In the genomic region with DNA sequence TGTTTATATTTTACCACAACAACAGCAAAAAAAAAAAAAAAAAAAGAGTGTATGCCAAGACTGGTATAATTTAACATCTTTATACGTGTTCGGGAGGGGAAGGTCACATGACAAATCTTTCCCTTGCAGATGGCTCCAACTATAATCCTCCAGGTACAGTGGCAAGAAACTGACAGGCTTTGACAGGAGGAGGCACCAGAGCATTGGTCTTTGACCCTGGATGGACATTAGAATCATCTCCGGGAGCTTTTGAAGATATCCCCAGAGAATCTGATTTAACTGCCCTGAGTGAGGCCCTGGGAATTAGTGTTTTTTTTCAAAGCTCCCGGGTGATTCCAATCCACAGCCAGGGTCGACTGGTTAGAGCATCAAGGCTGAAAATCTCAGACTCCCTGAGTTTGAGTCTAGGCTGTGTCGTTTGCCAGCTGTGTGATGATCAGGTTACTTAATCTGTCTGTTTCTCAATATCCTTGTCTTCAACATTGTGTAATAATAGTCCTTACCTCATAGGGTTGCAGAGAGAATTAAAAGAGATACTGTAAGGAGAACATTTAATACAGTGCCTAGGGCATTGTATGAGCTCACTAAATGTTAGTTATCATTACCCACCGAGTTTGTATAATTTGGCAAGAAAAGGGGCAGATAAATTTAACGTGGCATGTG, we compare ENCODE assay signal across 12 cellular contexts. TPM values are rescaled to one million over a fixed set of nuclear protein-coding genes. Genes with fewer than 3 reads are reported as not detected.
DNase-seq lines count a peak whose midpoint lies in the region; ATAC-seq, FAIRE-seq and TF ChIP-seq lines count a peak whose summit lies in the region.
"Had no signal": no experiment of that assay in that cellular context is flagged by ENCODE, and none has a peak within 500 bp of the region (broad histone marks: within the 10 kb centered on the region; RNA-seq: fewer than 3 reads in every experiment).

No MANE protein-coding gene starts in this region.

- 42% methylated on average over 8 of the region's 8 CpGs for WGBS in A549 (ENCODE audit: missing lambda C conversion rate)

- TF ChIP-seq EP300 in A549 (IDR thresholded peaks at IDR 0.05), result no peak

- H3K4me3 Mint-ChIP-seq in activated CD4-positive, alpha-beta T cell treated with anti-CD3 and anti-CD28 coated beads for 36 hours, result no peak overlapping the region
- H3K4me3 Mint-ChIP-seq: central memory CD8-positive, alpha-beta T cell had no signal

- TF ChIP-seq POLR2A in A549 (IDR thresholded peaks at IDR 0.05; ENCODE audit: low read length), result no peak

- H3K27ac Mint-ChIP-seq in activated CD4-positive, alpha-beta T cell treated with anti-CD3 and anti-CD28 coated beads for 36 hours, result no peak overlapping the region

- no peaks in the 10 kb centered on the region for H3K4me1 ChIP-seq in A549
- H3K4me1 ChIP-seq in foreskin keratinocyte, result no peaks in the 10 kb centered on the region
- H3K4me1 ChIP-seq: BLaER1 had no signal

- TF ChIP-seq CTCF in A549 (IDR thresholded peaks at IDR 0.05) (no peak), foreskin keratinocyte (conservative IDR thresholded peaks at IDR 0.05) (no peak)

- CTCF ChIA-PET in A549 (lab: Yijun Ruan, JAX), result interaction anchor here (3.8 kb wide), 1 partner anchor 8 kb away, joined by 21 read pairs; a partner anchor contains a TSS
- CTCF ChIA-PET in activated CD4-positive, alpha-beta T cell treated with anti-CD3 and anti-CD28 coated beads for 36 hours (lab: Charles Lee), result interaction anchor here (0.6 kb wide), 1 partner anchor 12 kb away, joined by 4 read pairs; no protein-coding TSS in a partner anchor

- ATAC-seq in A549 (peak; percentile 42 to 62; a peak in 5 of 6 replicates), foreskin keratinocyte (no peak), HG03139 (IDR thresholded peaks at IDR 0.05; ENCODE audit: unreplicated experiment) (no peak)
- no peak for ATAC-seq in activated CD4-positive, alpha-beta T cell treated with anti-CD3 and anti-CD28 coated beads for 36 hours

- no peak for TF ChIP-seq RAD21 in A549 (conservative IDR thresholded peaks at IDR 0.05 in 1 of 2, IDR thresholded peaks at IDR 0.05 in 1 of 2)

- no peaks in the 10 kb centered on the region for H3K4me1 Mint-ChIP-seq in activated CD4-positive, alpha-beta T cell treated with anti-CD3 and anti-CD28 coated beads for 36 hours
- H3K4me1 Mint-ChIP-seq: central memory CD8-positive, alpha-beta T cell had no signal

- H3K27ac ChIP-seq in A549, result no peak overlapping the region
- no peak overlapping the region for H3K27ac ChIP-seq in foreskin keratinocyte
- H3K27ac ChIP-seq: BLaER1 had no signal

- no peak for FAIRE-seq in A549 (lab: Jason Lieb, UNC)
- FAIRE-seq: GM12891 had no signal

- intact Hi-C loops in activated CD4-positive, alpha-beta T cell treated with anti-CD3 and anti-CD28 coated beads for 36 hours (cut with DNase I, micrococcal nuclease), result no loop called here

- DNase-seq in A549 (ENCODE audit: low read depth in 1 of 2, low spot score in 1 of 2), result no peak
- DNase-seq in HCEC 1CT, result peak; percentile 79
- peak; percentile 65 for DNase-seq in SKM-1 (lab: John Stamatoyannopoulos, UW; ENCODE audit: unreplicated experiment)
- DNase-seq in foreskin keratinocyte, result peak; percentile 61 to 78
- no peak for DNase-seq in activated gamma-delta T cell (lab: John Stamatoyannopoulos, UW)
- no peak for DNase-seq in NK-92 (lab: John Stamatoyannopoulos, UW; ENCODE audit: unreplicated experiment)
- DNase-seq in activated CD4-positive, alpha-beta T cell treated with anti-CD3 and anti-CD28 coated beads for 36 hours, result no peak
- DNase-seq: T-helper 2 cell had no signal

- no peaks in the 10 kb centered on the region for H3K36me3 Mint-ChIP-seq in activated CD4-positive, alpha-beta T cell treated with anti-CD3 and anti-CD28 coated beads for 36 hours (ENCODE audit: low read depth)

- H3K27me3 ChIP-seq in foreskin keratinocyte, result peaks cover 81% of the 10 kb centered on the region

- H3K9me3 Mint-ChIP-seq in activated CD4-positive, alpha-beta T cell treated with anti-CD3 and anti-CD28 coated beads for 36 hours (ENCODE audit: low read depth), result no peaks in the 10 kb centered on the region
- H3K9me3 Mint-ChIP-seq: central memory CD8-positive, alpha-beta T cell had no signal

- POLR2A ChIA-PET in A549 (lab: Yijun Ruan, JAX), result no interaction called here
- POLR2A ChIA-PET in activated CD4-positive, alpha-beta T cell treated with anti-CD3 and anti-CD28 coated beads for 36 hours (lab: Charles Lee), result no interaction called here

- no peak overlapping the region for H3K4me2 ChIP-seq in A549
- H3K4me2 ChIP-seq: BLaER1 had no signal

- peaks cover 28% of the 10 kb centered on the region for H3K27me3 Mint-ChIP-seq in activated CD4-positive, alpha-beta T cell treated with anti-CD3 and anti-CD28 coated beads for 36 hours

- H3K4me3 ChIP-seq in A549, result no peak overlapping the region
- H3K4me3 ChIP-seq: BLaER1 had no signal

- H3K9me3 ChIP-seq in A549, result no peaks in the 10 kb centered on the region
- H3K9me3 ChIP-seq: BLaER1 had no signal

TF ChIP-seq in A549, 52 proteins besides CTCF, POLR2A, EP300 and RAD21:
- TF ChIP-seq CEBPB (IDR thresholded peaks at IDR 0.05) (peak in 1 of 2 experiments; percentile 74; a peak in 2 of 4 replicates), FOXS1 (CRISPR knock-in tag; IDR thresholded peaks at IDR 0.05) (no peak)

RNA-seq across cellular contexts. Expression of a gene that starts 8.9 kb away (rescaled TPM):
- 0.01 TPM in 1 of 2 replicates, not detected in the other for polyA plus RNA-seq in A549 (2011; rRNA removed)
- 0.01 TPM in 2 replicates for polyA plus RNA-seq in A549 (2012; cell fraction: cytosol; rRNA removed)
- 0.04 and 0.06 TPM in 2 replicates for polyA plus RNA-seq in A549 (2012; cell fraction: nucleus; rRNA removed)
- 0.03 to 0.04 TPM (median 0.03 TPM) in 3 replicates for polyA plus RNA-seq in A549 (2017; fragmentation: RNase III; extraction: RNeasy Plus Mini Kit Qiagen cat#74134 plus additional on column Dnase treatment)
- polyA minus RNA-seq in A549 (2011; rRNA and poly(A)+ RNA removed), result not detected in 2 replicates
- not detected in 2 replicates for total RNA-seq in foreskin keratinocyte
- not detected in 2 replicates for polyA plus RNA-seq in foreskin keratinocyte
- total RNA-seq in activated CD4-positive, alpha-beta T cell treated with anti-CD3 and anti-CD28 coated beads for 36 hours, result not detected

RNA-seq across cellular contexts. Expression of a gene that starts 30.3 kb away (rescaled TPM):
- polyA plus RNA-seq in A549 (2011; rRNA removed) (25.3 and 28.1 TPM in 2 replicates), A549 (2017; fragmentation: RNase III; extraction: RNeasy Plus Mini Kit Qiagen cat#74134 plus additional on column Dnase treatment) (15.2 to 20.8 TPM (median 17.5 TPM) in 3 replicates), foreskin keratinocyte (25.6 and 27.9 TPM in 2 replicates)
- polyA plus RNA-seq in A549 (2012; cell fraction: cytosol; rRNA removed), result 15.8 and 17.0 TPM in 2 replicates
- polyA plus RNA-seq in A549 (2012; cell fraction: nucleus; rRNA removed), result 23.3 and 35.8 TPM in 2 replicates
- 17.6 and 20.1 TPM in 2 replicates for polyA minus RNA-seq in A549 (2011; rRNA and poly(A)+ RNA removed)
- 27.2 and 29.2 TPM in 2 replicates for total RNA-seq in foreskin keratinocyte
- total RNA-seq in activated CD4-positive, alpha-beta T cell treated with anti-CD3 and anti-CD28 coated beads for 36 hours, result 10 to 100 TPM; 19.5 to 20.7 TPM

Comparison
In these comparisons a context has a peak if more than half of its experiments do, and no peak if none do; other contexts are left out.
1. ATAC-seq: peak in A549 (2 of 2); none in foreskin keratinocyte (single experiment), activated CD4-positive, alpha-beta T cell treated with anti-CD3 and anti-CD28 coated beads for 36 hours (single experiment) and HG03139 (single experiment).
2. DNase-seq: peak in HCEC 1CT (single experiment), SKM-1 (single experiment) and foreskin keratinocyte (2 of 2); none in A549 (0 of 2), activated gamma-delta T cell (single experiment), NK-92 (single experiment) and activated CD4-positive, alpha-beta T cell treated with anti-CD3 and anti-CD28 coated beads for 36 hours (single experiment).